Comparison of ENCODE assay signal across 1 cellular context in the genomic region with DNA sequence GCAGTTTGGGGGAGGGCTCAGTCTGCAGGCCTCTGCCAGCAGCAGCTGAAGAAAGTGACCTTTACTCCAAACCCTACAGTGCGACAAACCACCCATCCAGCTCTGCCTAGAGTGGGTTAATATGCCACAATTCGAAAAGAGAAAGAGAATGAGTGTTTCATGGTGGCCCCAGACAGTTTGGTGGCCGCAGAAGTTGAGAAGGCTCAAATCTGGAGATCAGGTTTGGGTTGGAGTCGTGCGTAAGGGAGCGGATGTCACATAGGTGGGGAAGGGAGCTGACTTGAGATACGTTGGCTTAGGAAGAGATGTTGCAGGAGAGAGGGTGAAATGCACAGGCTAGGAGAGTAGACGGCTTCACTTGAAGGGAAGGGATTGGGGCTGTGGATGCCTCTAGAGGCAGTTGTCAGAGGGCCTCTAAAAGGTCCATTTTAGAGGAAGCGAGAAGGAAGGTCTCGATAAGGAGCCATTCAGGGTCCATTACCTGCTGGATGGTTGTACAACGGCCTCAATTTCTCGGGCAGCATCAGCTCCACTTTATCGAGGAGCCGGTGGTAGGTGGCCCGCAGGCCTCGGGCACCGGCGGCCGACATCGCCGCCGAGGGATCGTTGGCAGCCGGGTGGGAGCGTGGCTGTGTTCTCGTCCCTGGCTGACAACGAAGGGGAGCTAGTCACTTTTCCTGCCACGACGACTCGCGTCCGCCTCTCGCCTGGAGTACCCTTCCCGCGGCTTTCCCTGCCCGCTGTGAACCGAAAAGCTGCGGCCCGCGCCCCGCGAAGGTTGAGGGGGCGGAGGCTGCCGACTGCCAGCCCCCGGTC.
A peak's percentile ranks its signal among the peaks of the same experiment; 100 is the strongest.
TF ChIP-seq lines count a peak whose summit lies in the region.

No MANE protein-coding gene starts in this region.

TF ChIP-seq in HepG2, 621 proteins besides CTCF, POLR2A, EP300 and RAD21 (continued from another document and continues in another):
- TF ChIP-seq, protein P1, sequence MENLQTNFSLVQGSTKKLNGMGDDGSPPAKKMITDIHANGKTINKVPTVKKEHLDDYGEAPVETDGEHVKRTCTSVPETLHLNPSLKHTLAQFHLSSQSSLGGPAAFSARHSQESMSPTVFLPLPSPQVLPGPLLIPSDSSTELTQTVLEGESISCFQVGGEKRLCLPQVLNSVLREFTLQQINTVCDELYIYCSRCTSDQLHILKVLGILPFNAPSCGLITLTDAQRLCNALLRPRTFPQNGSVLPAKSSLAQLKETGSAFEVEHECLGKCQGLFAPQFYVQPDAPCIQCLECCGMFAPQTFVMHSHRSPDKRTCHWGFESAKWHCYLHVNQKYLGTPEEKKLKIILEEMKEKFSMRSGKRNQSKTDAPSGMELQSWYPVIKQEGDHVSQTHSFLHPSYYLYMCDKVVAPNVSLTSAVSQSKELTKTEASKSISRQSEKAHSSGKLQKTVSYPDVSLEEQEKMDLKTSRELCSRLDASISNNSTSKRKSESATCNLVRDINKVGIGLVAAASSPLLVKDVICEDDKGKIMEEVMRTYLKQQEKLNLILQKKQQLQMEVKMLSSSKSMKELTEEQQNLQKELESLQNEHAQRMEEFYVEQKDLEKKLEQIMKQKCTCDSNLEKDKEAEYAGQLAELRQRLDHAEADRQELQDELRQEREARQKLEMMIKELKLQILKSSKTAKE (CRISPR knock-in tag; IDR thresholded peaks at IDR 0.05; ENCODE audit: borderline replicate concordance): no peak
- TF ChIP-seq ZNF225 (CRISPR knock-in tag; IDR thresholded peaks at IDR 0.05): no peak
- TF ChIP-seq ZSCAN25 (CRISPR knock-in tag; IDR thresholded peaks at IDR 0.05): no peak
- no peak for TF ChIP-seq HOXA7 (CRISPR knock-in tag; IDR thresholded peaks at IDR 0.05)
- no peak; the same call in 1 of the 2 replicates for TF ChIP-seq ISX (CRISPR knock-in tag; conservative IDR thresholded peaks at IDR 0.05)
- TF ChIP-seq SSRP1 (CRISPR knock-in tag; IDR thresholded peaks at IDR 0.05): no peak
- TF ChIP-seq TBL1XR1 (IDR thresholded peaks at IDR 0.05; ENCODE audit: borderline replicate concordance, low read length, partially characterized antibody): no peak
- TF ChIP-seq POLR2G (IDR thresholded peaks at IDR 0.05; ENCODE audit: low read depth, low read length): no peak
- TF ChIP-seq, protein P2, sequence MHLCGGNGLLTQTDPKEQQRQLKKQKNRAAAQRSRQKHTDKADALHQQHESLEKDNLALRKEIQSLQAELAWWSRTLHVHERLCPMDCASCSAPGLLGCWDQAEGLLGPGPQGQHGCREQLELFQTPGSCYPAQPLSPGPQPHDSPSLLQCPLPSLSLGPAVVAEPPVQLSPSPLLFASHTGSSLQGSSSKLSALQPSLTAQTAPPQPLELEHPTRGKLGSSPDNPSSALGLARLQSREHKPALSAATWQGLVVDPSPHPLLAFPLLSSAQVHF (CRISPR knock-in tag; IDR thresholded peaks at IDR 0.05): no peak
- TF ChIP-seq NR1H2 (CRISPR knock-in tag; IDR thresholded peaks at IDR 0.05; ENCODE audit: borderline replicate concordance, low read depth): no peak
- TF ChIP-seq ZNF530 (CRISPR knock-in tag; IDR thresholded peaks at IDR 0.05; ENCODE audit: low read depth): no peak
- peak; percentile 58; the same call in 1 of the 2 replicates for TF ChIP-seq SALL2 (CRISPR knock-in tag; IDR thresholded peaks at IDR 0.05)
- no peak for TF ChIP-seq IKZF1 (IDR thresholded peaks at IDR 0.05)
- no peak for TF ChIP-seq ZNF879 (CRISPR knock-in tag; IDR thresholded peaks at IDR 0.05)
- no peak for TF ChIP-seq FOXK1 (CRISPR knock-in tag; IDR thresholded peaks at IDR 0.05; ENCODE audit: borderline replicate concordance, low read depth)
- TF ChIP-seq BORCS8-MEF2B (CRISPR knock-in tag; IDR thresholded peaks at IDR 0.05): 0 out of 2 replicates have a peak, but pooled peaks have one; percentile 18
- no peak for TF ChIP-seq ATF1 (CRISPR knock-in tag; IDR thresholded peaks at IDR 0.05)
- no peak for TF ChIP-seq ZNF772 (CRISPR knock-in tag; IDR thresholded peaks at IDR 0.05)
- TF ChIP-seq ZNF720 (CRISPR knock-in tag; IDR thresholded peaks at IDR 0.05): no peak
- TF ChIP-seq, protein P3, sequence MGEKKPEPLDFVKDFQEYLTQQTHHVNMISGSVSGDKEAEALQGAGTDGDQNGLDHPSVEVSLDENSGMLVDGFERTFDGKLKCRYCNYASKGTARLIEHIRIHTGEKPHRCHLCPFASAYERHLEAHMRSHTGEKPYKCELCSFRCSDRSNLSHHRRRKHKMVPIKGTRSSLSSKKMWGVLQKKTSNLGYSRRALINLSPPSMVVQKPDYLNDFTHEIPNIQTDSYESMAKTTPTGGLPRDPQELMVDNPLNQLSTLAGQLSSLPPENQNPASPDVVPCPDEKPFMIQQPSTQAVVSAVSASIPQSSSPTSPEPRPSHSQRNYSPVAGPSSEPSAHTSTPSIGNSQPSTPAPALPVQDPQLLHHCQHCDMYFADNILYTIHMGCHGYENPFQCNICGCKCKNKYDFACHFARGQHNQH (CRISPR knock-in tag; IDR thresholded peaks at IDR 0.05): no peak
- 0 out of 2 replicates have a peak, but pooled peaks have one; percentile 56 for TF ChIP-seq KDM3A (CRISPR knock-in tag; IDR thresholded peaks at IDR 0.05; ENCODE audit: low read depth)
- TF ChIP-seq, protein P4, sequence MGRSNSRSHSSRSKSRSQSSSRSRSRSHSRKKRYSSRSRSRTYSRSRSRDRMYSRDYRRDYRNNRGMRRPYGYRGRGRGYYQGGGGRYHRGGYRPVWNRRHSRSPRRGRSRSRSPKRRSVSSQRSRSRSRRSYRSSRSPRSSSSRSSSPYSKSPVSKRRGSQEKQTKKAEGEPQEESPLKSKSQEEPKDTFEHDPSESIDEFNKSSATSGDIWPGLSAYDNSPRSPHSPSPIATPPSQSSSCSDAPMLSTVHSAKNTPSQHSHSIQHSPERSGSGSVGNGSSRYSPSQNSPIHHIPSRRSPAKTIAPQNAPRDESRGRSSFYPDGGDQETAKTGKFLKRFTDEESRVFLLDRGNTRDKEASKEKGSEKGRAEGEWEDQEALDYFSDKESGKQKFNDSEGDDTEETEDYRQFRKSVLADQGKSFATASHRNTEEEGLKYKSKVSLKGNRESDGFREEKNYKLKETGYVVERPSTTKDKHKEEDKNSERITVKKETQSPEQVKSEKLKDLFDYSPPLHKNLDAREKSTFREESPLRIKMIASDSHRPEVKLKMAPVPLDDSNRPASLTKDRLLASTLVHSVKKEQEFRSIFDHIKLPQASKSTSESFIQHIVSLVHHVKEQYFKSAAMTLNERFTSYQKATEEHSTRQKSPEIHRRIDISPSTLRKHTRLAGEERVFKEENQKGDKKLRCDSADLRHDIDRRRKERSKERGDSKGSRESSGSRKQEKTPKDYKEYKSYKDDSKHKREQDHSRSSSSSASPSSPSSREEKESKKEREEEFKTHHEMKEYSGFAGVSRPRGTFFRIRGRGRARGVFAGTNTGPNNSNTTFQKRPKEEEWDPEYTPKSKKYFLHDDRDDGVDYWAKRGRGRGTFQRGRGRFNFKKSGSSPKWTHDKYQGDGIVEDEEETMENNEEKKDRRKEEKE (IDR thresholded peaks at IDR 0.05): no peak
- TF ChIP-seq, protein P5, sequence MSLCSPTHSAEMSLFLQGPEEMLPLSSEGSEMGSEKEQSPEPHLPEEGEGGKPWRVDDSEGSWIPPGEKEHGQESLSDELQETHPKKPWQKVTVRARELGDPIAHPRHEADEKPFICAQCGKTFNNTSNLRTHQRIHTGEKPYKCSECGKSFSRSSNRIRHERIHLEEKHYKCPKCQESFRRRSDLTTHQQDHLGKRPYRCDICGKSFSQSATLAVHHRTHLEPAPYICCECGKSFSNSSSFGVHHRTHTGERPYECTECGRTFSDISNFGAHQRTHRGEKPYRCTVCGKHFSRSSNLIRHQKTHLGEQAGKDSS (CRISPR knock-in tag; IDR thresholded peaks at IDR 0.05; ENCODE audit: borderline replicate concordance, low read depth): no peak
- TF ChIP-seq SUZ12 (IDR thresholded peaks at IDR 0.05; ENCODE audit: low read depth, low read length): no peak
- TF ChIP-seq ESRRA (CRISPR knock-in tag; IDR thresholded peaks at IDR 0.05; ENCODE audit: low read depth): peak; percentile 73
- TF ChIP-seq, protein P6, sequence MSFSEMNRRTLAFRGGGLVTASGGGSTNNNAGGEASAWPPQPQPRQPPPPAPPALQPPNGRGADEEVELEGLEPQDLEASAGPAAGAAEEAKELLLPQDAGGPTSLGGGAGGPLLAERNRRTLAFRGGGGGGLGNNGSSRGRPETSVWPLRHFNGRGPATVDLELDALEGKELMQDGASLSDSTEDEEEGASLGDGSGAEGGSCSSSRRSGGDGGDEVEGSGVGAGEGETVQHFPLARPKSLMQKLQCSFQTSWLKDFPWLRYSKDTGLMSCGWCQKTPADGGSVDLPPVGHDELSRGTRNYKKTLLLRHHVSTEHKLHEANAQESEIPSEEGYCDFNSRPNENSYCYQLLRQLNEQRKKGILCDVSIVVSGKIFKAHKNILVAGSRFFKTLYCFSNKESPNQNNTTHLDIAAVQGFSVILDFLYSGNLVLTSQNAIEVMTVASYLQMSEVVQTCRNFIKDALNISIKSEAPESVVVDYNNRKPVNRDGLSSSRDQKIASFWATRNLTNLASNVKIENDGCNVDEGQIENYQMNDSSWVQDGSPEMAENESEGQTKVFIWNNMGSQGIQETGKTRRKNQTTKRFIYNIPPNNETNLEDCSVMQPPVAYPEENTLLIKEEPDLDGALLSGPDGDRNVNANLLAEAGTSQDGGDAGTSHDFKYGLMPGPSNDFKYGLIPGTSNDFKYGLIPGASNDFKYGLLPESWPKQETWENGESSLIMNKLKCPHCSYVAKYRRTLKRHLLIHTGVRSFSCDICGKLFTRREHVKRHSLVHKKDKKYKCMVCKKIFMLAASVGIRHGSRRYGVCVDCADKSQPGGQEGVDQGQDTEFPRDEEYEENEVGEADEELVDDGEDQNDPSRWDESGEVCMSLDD (CRISPR knock-in tag; IDR thresholded peaks at IDR 0.05; ENCODE audit: borderline replicate concordance): 0 out of 2 replicates have a peak, but pooled peaks have one; percentile 29
- no peak; the same call in 1 of the 2 replicates for TF ChIP-seq ZNF331 (CRISPR knock-in tag; IDR thresholded peaks at IDR 0.05)
- no peak for TF ChIP-seq FOXK2 (IDR thresholded peaks at IDR 0.05)
- no peak for TF ChIP-seq ZNF775 (CRISPR knock-in tag; IDR thresholded peaks at IDR 0.05; ENCODE audit: borderline replicate concordance)
- TF ChIP-seq, protein P7, sequence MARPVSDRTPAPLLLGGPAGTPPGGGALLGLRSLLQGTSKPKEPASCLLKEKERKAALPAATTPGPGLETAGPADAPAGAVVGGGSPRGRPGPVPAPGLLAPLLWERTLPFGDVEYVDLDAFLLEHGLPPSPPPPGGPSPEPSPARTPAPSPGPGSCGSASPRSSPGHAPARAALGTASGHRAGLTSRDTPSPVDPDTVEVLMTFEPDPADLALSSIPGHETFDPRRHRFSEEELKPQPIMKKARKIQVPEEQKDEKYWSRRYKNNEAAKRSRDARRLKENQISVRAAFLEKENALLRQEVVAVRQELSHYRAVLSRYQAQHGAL (CRISPR knock-in tag; IDR thresholded peaks at IDR 0.05; ENCODE audit: not compliant biosample characterization): peak; percentile 41
- TF ChIP-seq KMT2A (CRISPR knock-in tag; IDR thresholded peaks at IDR 0.05): peak; percentile 52; the same call in 1 of the 2 replicates
- peak; percentile 73; the same call in 1 of the 2 replicates for TF ChIP-seq ZNF547 (CRISPR knock-in tag; IDR thresholded peaks at IDR 0.05)
- peak; percentile 73 for TF ChIP-seq PPARG (CRISPR knock-in tag; conservative IDR thresholded peaks at IDR 0.05)
- TF ChIP-seq, protein P8, sequence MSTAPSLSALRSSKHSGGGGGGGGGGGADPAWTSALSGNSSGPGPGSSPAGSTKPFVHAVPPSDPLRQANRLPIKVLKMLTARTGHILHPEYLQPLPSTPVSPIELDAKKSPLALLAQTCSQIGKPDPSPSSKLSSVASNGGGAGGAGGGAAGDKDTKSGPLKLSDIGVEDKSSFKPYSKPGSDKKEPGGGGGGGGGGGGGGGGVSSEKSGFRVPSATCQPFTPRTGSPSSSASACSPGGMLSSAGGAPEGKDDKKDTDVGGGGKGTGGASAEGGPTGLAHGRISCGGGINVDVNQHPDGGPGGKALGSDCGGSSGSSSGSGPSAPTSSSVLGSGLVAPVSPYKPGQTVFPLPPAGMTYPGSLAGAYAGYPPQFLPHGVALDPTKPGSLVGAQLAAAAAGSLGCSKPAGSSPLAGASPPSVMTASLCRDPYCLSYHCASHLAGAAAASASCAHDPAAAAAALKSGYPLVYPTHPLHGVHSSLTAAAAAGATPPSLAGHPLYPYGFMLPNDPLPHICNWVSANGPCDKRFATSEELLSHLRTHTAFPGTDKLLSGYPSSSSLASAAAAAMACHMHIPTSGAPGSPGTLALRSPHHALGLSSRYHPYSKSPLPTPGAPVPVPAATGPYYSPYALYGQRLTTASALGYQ (CRISPR knock-in tag; IDR thresholded peaks at IDR 0.05): no peak
- TF ChIP-seq ZNF256 (CRISPR knock-in tag; conservative IDR thresholded peaks at IDR 0.05): no peak; the same call in 1 of the 2 replicates
- TF ChIP-seq, protein P9, sequence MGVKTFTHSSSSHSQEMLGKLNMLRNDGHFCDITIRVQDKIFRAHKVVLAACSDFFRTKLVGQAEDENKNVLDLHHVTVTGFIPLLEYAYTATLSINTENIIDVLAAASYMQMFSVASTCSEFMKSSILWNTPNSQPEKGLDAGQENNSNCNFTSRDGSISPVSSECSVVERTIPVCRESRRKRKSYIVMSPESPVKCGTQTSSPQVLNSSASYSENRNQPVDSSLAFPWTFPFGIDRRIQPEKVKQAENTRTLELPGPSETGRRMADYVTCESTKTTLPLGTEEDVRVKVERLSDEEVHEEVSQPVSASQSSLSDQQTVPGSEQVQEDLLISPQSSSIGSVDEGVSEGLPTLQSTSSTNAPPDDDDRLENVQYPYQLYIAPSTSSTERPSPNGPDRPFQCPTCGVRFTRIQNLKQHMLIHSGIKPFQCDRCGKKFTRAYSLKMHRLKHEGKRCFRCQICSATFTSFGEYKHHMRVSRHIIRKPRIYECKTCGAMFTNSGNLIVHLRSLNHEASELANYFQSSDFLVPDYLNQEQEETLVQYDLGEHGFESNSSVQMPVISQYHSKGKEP (CRISPR knock-in tag; IDR thresholded peaks at IDR 0.05): no peak
- 0 out of 2 replicates have a peak, but pooled peaks have one; percentile 18 for TF ChIP-seq MTF1 (CRISPR knock-in tag; IDR thresholded peaks at IDR 0.05)
- TF ChIP-seq SOX13 (IDR thresholded peaks at IDR 0.05): no peak
- no peak for TF ChIP-seq SOX13 (CRISPR knock-in tag; conservative IDR thresholded peaks at IDR 0.05 in 1 of 2, IDR thresholded peaks at IDR 0.05 in 1 of 2)
- 0 out of 2 replicates have a peak, but pooled peaks have one; percentile 27 for TF ChIP-seq IRF2 (CRISPR knock-in tag; IDR thresholded peaks at IDR 0.05)
- no peak for TF ChIP-seq CHD4 (IDR thresholded peaks at IDR 0.05; ENCODE audit: borderline replicate concordance, low read length)
- TF ChIP-seq NFKB2 (CRISPR knock-in tag; IDR thresholded peaks at IDR 0.05; ENCODE audit: borderline replicate concordance): peak; percentile 78; the same call in 1 of the 2 replicates
- TF ChIP-seq KLF16 (CRISPR knock-in tag; IDR thresholded peaks at IDR 0.05): no peak; a peak in 1 of 4 replicates
- no peak for TF ChIP-seq ZZZ3 (CRISPR knock-in tag; IDR thresholded peaks at IDR 0.05; ENCODE audit: borderline replicate concordance)
- 0 out of 2 replicates have a peak, but pooled peaks have one; percentile 78 for TF ChIP-seq EED (CRISPR knock-in tag; IDR thresholded peaks at IDR 0.05)
- no peak for TF ChIP-seq ZMAT3 (CRISPR knock-in tag; conservative IDR thresholded peaks at IDR 0.05)
- TF ChIP-seq ZNF558 (CRISPR knock-in tag; IDR thresholded peaks at IDR 0.05; ENCODE audit: borderline replicate concordance): peak; percentile 3; the same call in 1 of the 2 replicates
- TF ChIP-seq GZF1 (CRISPR knock-in tag; IDR thresholded peaks at IDR 0.05): no peak
- no peak for TF ChIP-seq MYC (CRISPR knock-in tag; IDR thresholded peaks at IDR 0.05; ENCODE audit: borderline replicate concordance)
- TF ChIP-seq KDM2A (CRISPR knock-in tag; IDR thresholded peaks at IDR 0.05; ENCODE audit: borderline replicate concordance, low read depth): no peak; the same call in 1 of the 2 replicates
- no peak; the same call in 1 of the 2 replicates for TF ChIP-seq ZNF543 (CRISPR knock-in tag; IDR thresholded peaks at IDR 0.05)
- no peak for TF ChIP-seq TSC22D2 (CRISPR knock-in tag; IDR thresholded peaks at IDR 0.05; ENCODE audit: borderline replicate concordance)
- TF ChIP-seq PLRG1 (conservative IDR thresholded peaks at IDR 0.05): no peak
